1 cellular context compared by ENCODE assay signal in the genomic region with DNA sequence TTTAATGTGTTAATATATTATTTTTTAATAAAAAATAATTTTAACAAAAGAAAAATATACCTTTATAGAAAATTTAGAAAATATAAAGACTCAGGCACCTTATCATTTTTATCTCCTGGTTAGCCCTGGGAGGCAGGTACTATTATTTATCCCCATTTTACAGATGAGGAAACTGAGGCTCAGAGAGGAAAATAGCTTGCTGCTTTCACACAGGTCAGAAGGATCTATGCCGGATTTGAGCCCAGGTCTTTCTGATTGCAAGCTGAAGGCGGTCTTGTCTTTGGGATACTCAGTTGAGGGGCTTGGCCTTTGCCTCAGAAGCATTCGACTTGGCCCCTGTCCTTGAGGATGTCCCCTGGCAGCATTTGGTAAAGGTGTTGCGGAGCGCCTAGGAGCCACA.
TF ChIP-seq lines count a peak whose summit lies in the region.

No MANE protein-coding gene starts in this region.

TF ChIP-seq in H1, 55 proteins besides CTCF, POLR2A, EP300 and RAD21:
- TF ChIP-seq SP4 (IDR thresholded peaks at IDR 0.05; ENCODE audit: low read length): no peak
- no peak for TF ChIP-seq CBX5 (IDR thresholded peaks at IDR 0.05; ENCODE audit: low read depth, low read length)
- no peak for TF ChIP-seq POLR2AphosphoS5 (IDR thresholded peaks at IDR 0.05; ENCODE audit: low read depth, low read length)
- TF ChIP-seq GTF2F1 (IDR thresholded peaks at IDR 0.05; ENCODE audit: borderline replicate concordance, low read depth, low read length): no peak
- TF ChIP-seq TAF7 (optimal IDR thresholded peaks at IDR 0.05; ENCODE audit: borderline replicate concordance, low read depth, low read length): no peak
- no peak for TF ChIP-seq CBX8 (IDR thresholded peaks at IDR 0.05; ENCODE audit: borderline replicate concordance, low read depth, low read length)
- no peak for TF ChIP-seq BRCA1 (IDR thresholded peaks at IDR 0.05; ENCODE audit: low read depth, low read length)
- TF ChIP-seq CREB1 (IDR thresholded peaks at IDR 0.05): no peak
- TF ChIP-seq TAF1 (IDR thresholded peaks at IDR 0.05; ENCODE audit: low read depth, low read length): no peak
- TF ChIP-seq JUN (IDR thresholded peaks at IDR 0.05; ENCODE audit: low read depth, low read length): no peak
- TF ChIP-seq EGR1 (IDR thresholded peaks at IDR 0.05; ENCODE audit: borderline replicate concordance, low read depth, low read length): no peak
- TF ChIP-seq, protein P1, sequence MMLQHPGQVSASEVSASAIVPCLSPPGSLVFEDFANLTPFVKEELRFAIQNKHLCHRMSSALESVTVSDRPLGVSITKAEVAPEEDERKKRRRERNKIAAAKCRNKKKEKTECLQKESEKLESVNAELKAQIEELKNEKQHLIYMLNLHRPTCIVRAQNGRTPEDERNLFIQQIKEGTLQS (IDR thresholded peaks at IDR 0.05; ENCODE audit: insufficient read depth, low read depth, low read length): no peak
- no peak for TF ChIP-seq CTBP2 (IDR thresholded peaks at IDR 0.05; ENCODE audit: borderline replicate concordance, insufficient read depth, insufficient read length, low read length)
- no peak for TF ChIP-seq SIN3A (conservative IDR thresholded peaks at IDR 0.05 in 1 of 2, IDR thresholded peaks at IDR 0.05 in 1 of 2; ENCODE audit: low read depth in 1 of 2, low read length in 2 of 2)
- TF ChIP-seq BACH1 (IDR thresholded peaks at IDR 0.05; ENCODE audit: low read length): no peak
- no peak for TF ChIP-seq KDM5A (IDR thresholded peaks at IDR 0.05; ENCODE audit: low read length)
- no peak for TF ChIP-seq POU5F1 (IDR thresholded peaks at IDR 0.05; ENCODE audit: low read depth, low read length)
- TF ChIP-seq, protein P2, sequence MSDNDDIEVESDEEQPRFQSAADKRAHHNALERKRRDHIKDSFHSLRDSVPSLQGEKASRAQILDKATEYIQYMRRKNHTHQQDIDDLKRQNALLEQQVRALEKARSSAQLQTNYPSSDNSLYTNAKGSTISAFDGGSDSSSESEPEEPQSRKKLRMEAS (IDR thresholded peaks at IDR 0.05): no peak
- TF ChIP-seq, protein P3, sequence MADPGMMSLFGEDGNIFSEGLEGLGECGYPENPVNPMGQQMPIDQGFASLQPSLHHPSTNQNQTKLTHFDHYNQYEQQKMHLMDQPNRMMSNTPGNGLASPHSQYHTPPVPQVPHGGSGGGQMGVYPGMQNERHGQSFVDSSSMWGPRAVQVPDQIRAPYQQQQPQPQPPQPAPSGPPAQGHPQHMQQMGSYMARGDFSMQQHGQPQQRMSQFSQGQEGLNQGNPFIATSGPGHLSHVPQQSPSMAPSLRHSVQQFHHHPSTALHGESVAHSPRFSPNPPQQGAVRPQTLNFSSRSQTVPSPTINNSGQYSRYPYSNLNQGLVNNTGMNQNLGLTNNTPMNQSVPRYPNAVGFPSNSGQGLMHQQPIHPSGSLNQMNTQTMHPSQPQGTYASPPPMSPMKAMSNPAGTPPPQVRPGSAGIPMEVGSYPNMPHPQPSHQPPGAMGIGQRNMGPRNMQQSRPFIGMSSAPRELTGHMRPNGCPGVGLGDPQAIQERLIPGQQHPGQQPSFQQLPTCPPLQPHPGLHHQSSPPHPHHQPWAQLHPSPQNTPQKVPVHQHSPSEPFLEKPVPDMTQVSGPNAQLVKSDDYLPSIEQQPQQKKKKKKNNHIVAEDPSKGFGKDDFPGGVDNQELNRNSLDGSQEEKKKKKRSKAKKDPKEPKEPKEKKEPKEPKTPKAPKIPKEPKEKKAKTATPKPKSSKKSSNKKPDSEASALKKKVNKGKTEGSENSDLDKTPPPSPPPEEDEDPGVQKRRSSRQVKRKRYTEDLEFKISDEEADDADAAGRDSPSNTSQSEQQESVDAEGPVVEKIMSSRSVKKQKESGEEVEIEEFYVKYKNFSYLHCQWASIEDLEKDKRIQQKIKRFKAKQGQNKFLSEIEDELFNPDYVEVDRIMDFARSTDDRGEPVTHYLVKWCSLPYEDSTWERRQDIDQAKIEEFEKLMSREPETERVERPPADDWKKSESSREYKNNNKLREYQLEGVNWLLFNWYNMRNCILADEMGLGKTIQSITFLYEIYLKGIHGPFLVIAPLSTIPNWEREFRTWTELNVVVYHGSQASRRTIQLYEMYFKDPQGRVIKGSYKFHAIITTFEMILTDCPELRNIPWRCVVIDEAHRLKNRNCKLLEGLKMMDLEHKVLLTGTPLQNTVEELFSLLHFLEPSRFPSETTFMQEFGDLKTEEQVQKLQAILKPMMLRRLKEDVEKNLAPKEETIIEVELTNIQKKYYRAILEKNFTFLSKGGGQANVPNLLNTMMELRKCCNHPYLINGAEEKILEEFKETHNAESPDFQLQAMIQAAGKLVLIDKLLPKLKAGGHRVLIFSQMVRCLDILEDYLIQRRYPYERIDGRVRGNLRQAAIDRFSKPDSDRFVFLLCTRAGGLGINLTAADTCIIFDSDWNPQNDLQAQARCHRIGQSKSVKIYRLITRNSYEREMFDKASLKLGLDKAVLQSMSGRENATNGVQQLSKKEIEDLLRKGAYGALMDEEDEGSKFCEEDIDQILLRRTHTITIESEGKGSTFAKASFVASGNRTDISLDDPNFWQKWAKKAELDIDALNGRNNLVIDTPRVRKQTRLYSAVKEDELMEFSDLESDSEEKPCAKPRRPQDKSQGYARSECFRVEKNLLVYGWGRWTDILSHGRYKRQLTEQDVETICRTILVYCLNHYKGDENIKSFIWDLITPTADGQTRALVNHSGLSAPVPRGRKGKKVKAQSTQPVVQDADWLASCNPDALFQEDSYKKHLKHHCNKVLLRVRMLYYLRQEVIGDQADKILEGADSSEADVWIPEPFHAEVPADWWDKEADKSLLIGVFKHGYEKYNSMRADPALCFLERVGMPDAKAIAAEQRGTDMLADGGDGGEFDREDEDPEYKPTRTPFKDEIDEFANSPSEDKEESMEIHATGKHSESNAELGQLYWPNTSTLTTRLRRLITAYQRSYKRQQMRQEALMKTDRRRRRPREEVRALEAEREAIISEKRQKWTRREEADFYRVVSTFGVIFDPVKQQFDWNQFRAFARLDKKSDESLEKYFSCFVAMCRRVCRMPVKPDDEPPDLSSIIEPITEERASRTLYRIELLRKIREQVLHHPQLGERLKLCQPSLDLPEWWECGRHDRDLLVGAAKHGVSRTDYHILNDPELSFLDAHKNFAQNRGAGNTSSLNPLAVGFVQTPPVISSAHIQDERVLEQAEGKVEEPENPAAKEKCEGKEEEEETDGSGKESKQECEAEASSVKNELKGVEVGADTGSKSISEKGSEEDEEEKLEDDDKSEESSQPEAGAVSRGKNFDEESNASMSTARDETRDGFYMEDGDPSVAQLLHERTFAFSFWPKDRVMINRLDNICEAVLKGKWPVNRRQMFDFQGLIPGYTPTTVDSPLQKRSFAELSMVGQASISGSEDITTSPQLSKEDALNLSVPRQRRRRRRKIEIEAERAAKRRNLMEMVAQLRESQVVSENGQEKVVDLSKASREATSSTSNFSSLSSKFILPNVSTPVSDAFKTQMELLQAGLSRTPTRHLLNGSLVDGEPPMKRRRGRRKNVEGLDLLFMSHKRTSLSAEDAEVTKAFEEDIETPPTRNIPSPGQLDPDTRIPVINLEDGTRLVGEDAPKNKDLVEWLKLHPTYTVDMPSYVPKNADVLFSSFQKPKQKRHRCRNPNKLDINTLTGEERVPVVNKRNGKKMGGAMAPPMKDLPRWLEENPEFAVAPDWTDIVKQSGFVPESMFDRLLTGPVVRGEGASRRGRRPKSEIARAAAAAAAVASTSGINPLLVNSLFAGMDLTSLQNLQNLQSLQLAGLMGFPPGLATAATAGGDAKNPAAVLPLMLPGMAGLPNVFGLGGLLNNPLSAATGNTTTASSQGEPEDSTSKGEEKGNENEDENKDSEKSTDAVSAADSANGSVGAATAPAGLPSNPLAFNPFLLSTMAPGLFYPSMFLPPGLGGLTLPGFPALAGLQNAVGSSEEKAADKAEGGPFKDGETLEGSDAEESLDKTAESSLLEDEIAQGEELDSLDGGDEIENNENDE (IDR thresholded peaks at IDR 0.05; ENCODE audit: insufficient replicate concordance, low read length): no peak
TF ChIP-seq in H1: peak in this region for 0.
